Comparison of ENCODE assay signal across 20 cellular contexts in the genomic region with DNA sequence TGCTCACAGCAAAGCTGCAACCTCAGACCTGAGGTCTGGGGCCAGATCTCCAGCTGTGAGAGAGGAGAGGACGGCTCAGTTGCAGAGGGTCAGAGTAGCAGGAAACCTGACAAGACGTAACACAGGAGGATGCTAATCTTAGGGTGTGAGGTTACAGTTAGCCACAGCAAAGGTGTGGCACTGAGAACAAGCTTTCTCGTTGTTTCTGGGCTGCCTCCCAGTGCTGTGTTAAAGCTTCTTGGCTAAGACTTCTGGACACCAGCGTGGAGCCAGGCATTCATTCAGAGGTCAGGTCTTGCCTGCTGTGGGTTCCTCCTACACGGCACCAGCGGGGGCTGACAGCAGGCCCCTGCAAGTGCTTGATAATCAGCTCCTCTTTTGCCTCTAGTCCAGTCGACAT.
"Had no signal": no experiment of that assay in that cellular context is flagged by ENCODE, and none has a peak within 500 bp of the region (broad histone marks: within the 10 kb centered on the region; RNA-seq: fewer than 3 reads in every experiment).

No MANE protein-coding gene starts in this region.

- ATAC-seq: body of pancreas, left lung, psoas muscle, right lobe of liver had no signal

- H3K4me3 ChIP-seq: body of pancreas, left lung, psoas muscle, right lobe of liver, smooth muscle cell had no signal

- DNase-seq: activated CD4-positive, alpha-beta T cell treated with anti-CD3 and anti-CD28 coated beads, Interleukin-2, amount 50 U/mL, for 48 hours; activated naive CD4-positive, alpha-beta T cell; activated naive CD8-positive, alpha-beta T cell treated with anti-CD3 and anti-CD28 coated beads for 36 hours; activated T-cell treated with anti-CD3 and anti-CD28 coated beads for 4 hours; amygdala; body of pancreas; foreskin melanocyte; kidney; left lung; psoas muscle; right lobe of liver; stimulated activated CD4-positive, alpha-beta T cell treated with anti-CD3 and anti-CD28 coated beads, Interleukin-4, amount 100 ng/mL, for 4 hours; stimulated activated naive CD4-positive, alpha-beta T cell treated with Interleukin-2 at 50 U/mL for 16 hours; SW 1271; trophoblast cell had no signal

- FAIRE-seq: colon, kidney, TTC549 had no signal

- H3K27ac ChIP-seq: body of pancreas, left lung, psoas muscle, right lobe of liver had no signal

- H3K9me3 ChIP-seq: body of pancreas, left lung, psoas muscle, right lobe of liver had no signal

- H3K36me3 Mint-ChIP-seq: activated naive CD8-positive, alpha-beta T cell treated with anti-CD3 and anti-CD28 coated beads for 36 hours had no signal

- H3K36me3 ChIP-seq: left lung, right lobe of liver had no signal

- H3K27ac Mint-ChIP-seq: activated naive CD8-positive, alpha-beta T cell treated with anti-CD3 and anti-CD28 coated beads for 36 hours; T-helper 2 cell treated with Interferon-gamma antibody and Interleukin-4, amounts not matched to agents 5 μg/mL and 100 μg/mL, for 36 hours had no signal

- H3K4me3 Mint-ChIP-seq: activated naive CD8-positive, alpha-beta T cell treated with anti-CD3 and anti-CD28 coated beads for 36 hours; neural crest cell; T-helper 2 cell treated with Interferon-gamma antibody and Interleukin-4, amounts not matched to agents 5 μg/mL and 100 μg/mL, for 36 hours had no signal

- H3K4me1 Mint-ChIP-seq: activated naive CD8-positive, alpha-beta T cell treated with anti-CD3 and anti-CD28 coated beads for 36 hours; neural crest cell had no signal

- H3K4me2 ChIP-seq: smooth muscle cell had no signal

- H3K27me3 Mint-ChIP-seq: activated naive CD8-positive, alpha-beta T cell treated with anti-CD3 and anti-CD28 coated beads for 36 hours had no signal

- H3K4me1 ChIP-seq: body of pancreas, left lung, psoas muscle, right lobe of liver had no signal

- H3K27me3 ChIP-seq: body of pancreas, left lung, right lobe of liver had no signal
